ENCODE assay signal across 8 cellular contexts in genomic region chr6:12009904-12010634, GRCh38. TPM values are rescaled to one million over a fixed set of nuclear protein-coding genes. Genes with fewer than 3 reads are reported as not detected.
DNase-seq lines count a peak whose midpoint lies in the region; ATAC-seq and TF ChIP-seq lines count a peak whose summit lies in the region.

No MANE protein-coding gene starts in this region.

- H3K9me3 ChIP-seq in HEK293 (ENCODE audit: control insufficient read depth, insufficient read depth, low read depth, low read length) (no peaks in the 10 kb centered on the region), stomach smooth muscle (ENCODE audit: control insufficient read depth in 2 of 2, low read length in 2 of 2) (peaks cover 0 to 3% of the 10 kb centered on the region in 2 donors)

- TF ChIP-seq CTCF in BJ (IDR thresholded peaks at IDR 0.05; ENCODE audit: insufficient read depth, low read depth, low read length) (no peak), HEK293 (tag by site-specific recombination; IDR thresholded peaks at IDR 0.05) (no peak)

- H3K4me1 ChIP-seq in HEK293 (ENCODE audit: control insufficient read depth, insufficient read depth, low read length): peaks cover 18% of the 10 kb centered on the region
- H3K4me1 ChIP-seq in stomach smooth muscle (ENCODE audit: control insufficient read depth, insufficient read depth, low read length): peaks cover 11% of the 10 kb centered on the region

- H3K36me3 ChIP-seq in BJ (ENCODE audit: control insufficient read depth, insufficient read depth, low read length) (no peaks in the 10 kb centered on the region), HEK293 (ENCODE audit: control insufficient read depth in 2 of 2, insufficient read depth in 1 of 2, low read length in 2 of 2) (no peaks in the 10 kb centered on the region), stomach smooth muscle (ENCODE audit: control insufficient read depth in 2 of 2, insufficient read depth in 2 of 2, low read length in 2 of 2) (no peaks in the 10 kb centered on the region)

- DNase-seq in BJ (ENCODE audit: low read depth) (no peak), iris pigment epithelial cell (ENCODE audit: low read depth) (peak; percentile 22), H4 (ENCODE audit: low spot score) (no peak)

- CTCF ChIA-PET in BJ (lab: Yijun Ruan, JAX) (interaction anchor here (0.6 to 1.6 kb wide), 5 partner anchors 89 to 800 kb away, joined by 4 to 6 read pairs (median 4); no protein-coding TSS in a partner anchor), HEK293 (lab: Yijun Ruan, JAX) (interaction anchor here (0.6 to 1.6 kb wide), 8 partner anchors 14 to 593 kb away, joined by 3 to 4 read pairs (median 3); no protein-coding TSS in a partner anchor)

- H3K27ac ChIP-seq in HEK293 (ENCODE audit: extremely low read depth, low read depth, low read length) (peak overlapping the region; percentile 83), adipose tissue (ENCODE audit: low read depth, low read length) (peak overlapping the region; percentile 88), stomach smooth muscle (ENCODE audit: low read length) (peak overlapping the region; percentile 96)

- H3K27me3 ChIP-seq in BJ (ENCODE audit: control insufficient read depth, insufficient read depth, low read length) (no peaks in the 10 kb centered on the region), stomach smooth muscle (ENCODE audit: control insufficient read depth in 1 of 2, insufficient read depth in 2 of 2, low read length in 2 of 2) (no peaks in the 10 kb centered on the region)

- H3K4me3 ChIP-seq in BJ (ENCODE audit: low read depth, low read length) (peak overlapping the region; percentile 69), HEK293 (ENCODE audit: low read depth, low read length) (peak overlapping the region; percentile 54), stomach smooth muscle (ENCODE audit: low read length in 2 of 2) (peak overlapping the region; percentile 71 to 79)

- POLR2A ChIA-PET in BJ (lab: Charles Lee) (interaction anchor here (0.6 kb wide), 1 partner anchor 357 kb away, joined by 3 read pairs; no protein-coding TSS in a partner anchor), HEK293 (lab: Yijun Ruan, JAX) (interaction anchor here (0.7 kb wide), 1 partner anchor 21 kb away, joined by 3 read pairs; no protein-coding TSS in a partner anchor)

- peak overlapping the region; percentile 90 to 92 for H3K9ac ChIP-seq in stomach smooth muscle (ENCODE audit: low read length in 2 of 2)

- ATAC-seq in GM21723 (IDR thresholded peaks at IDR 0.05; ENCODE audit: unreplicated experiment): no peak
- no peak for ATAC-seq in GM18858 (IDR thresholded peaks at IDR 0.05; ENCODE audit: unreplicated experiment)

- 3 to 8% (median 7%) methylated on average over 8 of the region's 8 CpGs for WGBS in adipose tissue, 3 donors

TF ChIP-seq in HEK293, 187 proteins besides CTCF, POLR2A, EP300 and RAD21 (continues in another document):
- TF ChIP-seq PRDM1 (tag by site-specific recombination; IDR thresholded peaks at IDR 0.05) (peak; percentile 45), ZNF629 (tag by site-specific recombination; IDR thresholded peaks at IDR 0.05) (0 out of 2 replicates have a peak, but pooled peaks have one; percentile 5), SP7 (tag by site-specific recombination; IDR thresholded peaks at IDR 0.05) (peak; percentile 78), ZNF658 (tag by site-specific recombination; IDR thresholded peaks at IDR 0.05) (no peak), FEZF1 (tag by site-specific recombination; IDR thresholded peaks at IDR 0.05) (peak; percentile 39; the same call in 1 of the 2 replicates), ZBTB48 (tag by site-specific recombination; IDR thresholded peaks at IDR 0.05) (peak; percentile 73), INSM2 (tag by site-specific recombination; IDR thresholded peaks at IDR 0.05) (0 out of 2 replicates have a peak, but pooled peaks have one; percentile 15), PRDM4 (tag by site-specific recombination; IDR thresholded peaks at IDR 0.05) (peak; percentile 33; the same call in 1 of the 2 replicates), ZNF366 (tag by site-specific recombination; conservative IDR thresholded peaks at IDR 0.05) (0 out of 2 replicates have a peak, but pooled peaks have one; percentile 9), TCF7L2 (IDR thresholded peaks at IDR 0.05; ENCODE audit: borderline replicate concordance, low read depth, low read length) (0 out of 2 replicates have a peak, but pooled peaks have one; percentile 11), GLI2 (tag by site-specific recombination; IDR thresholded peaks at IDR 0.05; ENCODE audit: borderline replicate concordance, low read depth) (0 out of 2 replicates have a peak, but pooled peaks have one; percentile 4), PRDM6 (tag by site-specific recombination; IDR thresholded peaks at IDR 0.05) (peak; percentile 98), OSR2 (tag by site-specific recombination; IDR thresholded peaks at IDR 0.05) (peak; percentile 26), SCRT1 (tag by site-specific recombination; IDR thresholded peaks at IDR 0.05; ENCODE audit: borderline replicate concordance) (no peak), HOXA7 (CRISPR knock-in tag; IDR thresholded peaks at IDR 0.05; ENCODE audit: borderline replicate concordance) (no peak), ZNF2 (tag by site-specific recombination; IDR thresholded peaks at IDR 0.05) (peak; percentile 16; the same call in 1 of the 2 replicates), ZNF341 (tag by site-specific recombination; IDR thresholded peaks at IDR 0.05; ENCODE audit: low read depth) (no peak), OVOL3 (tag by site-specific recombination; IDR thresholded peaks at IDR 0.05) (peak; percentile 72; the same call in 1 of the 2 replicates), ZEB2 (tag by site-specific recombination; IDR thresholded peaks at IDR 0.05) (no peak), ZBTB1 (tag by site-specific recombination; IDR thresholded peaks at IDR 0.05) (0 out of 2 replicates have a peak, but pooled peaks have one; percentile 10), ZNF202 (tag by site-specific recombination; IDR thresholded peaks at IDR 0.05; ENCODE audit: borderline replicate concordance) (no peak), WT1 (tag by site-specific recombination; IDR thresholded peaks at IDR 0.05) (peak; percentile 51; the same call in 1 of the 2 replicates), REPIN1 (tag by site-specific recombination; IDR thresholded peaks at IDR 0.05; ENCODE audit: low read depth) (no peak)

RNA-seq across cellular contexts. Expression of gene HIVEP1, which starts 2.0 kb away (rescaled TPM):
- polyA plus RNA-seq in BJ (2011; rRNA removed) (13.6 and 17.1 TPM in 2 replicates), adipose tissue (10 to 100 TPM in 1 of 3 donors, 1 to 10 TPM in 2; 3.8 to 13.9 (median 5.5) TPM)
- 27.5 and 30.0 TPM in 2 replicates for polyA minus RNA-seq in BJ (2011; rRNA and poly(A)+ RNA removed)
- 7.2 and 8.6 TPM in 2 replicates for total RNA-seq in H4 (2014; rRNA removed; shearing (Covaris generic))
